ENCODE assay signal across 25 cellular contexts in the genomic region with DNA sequence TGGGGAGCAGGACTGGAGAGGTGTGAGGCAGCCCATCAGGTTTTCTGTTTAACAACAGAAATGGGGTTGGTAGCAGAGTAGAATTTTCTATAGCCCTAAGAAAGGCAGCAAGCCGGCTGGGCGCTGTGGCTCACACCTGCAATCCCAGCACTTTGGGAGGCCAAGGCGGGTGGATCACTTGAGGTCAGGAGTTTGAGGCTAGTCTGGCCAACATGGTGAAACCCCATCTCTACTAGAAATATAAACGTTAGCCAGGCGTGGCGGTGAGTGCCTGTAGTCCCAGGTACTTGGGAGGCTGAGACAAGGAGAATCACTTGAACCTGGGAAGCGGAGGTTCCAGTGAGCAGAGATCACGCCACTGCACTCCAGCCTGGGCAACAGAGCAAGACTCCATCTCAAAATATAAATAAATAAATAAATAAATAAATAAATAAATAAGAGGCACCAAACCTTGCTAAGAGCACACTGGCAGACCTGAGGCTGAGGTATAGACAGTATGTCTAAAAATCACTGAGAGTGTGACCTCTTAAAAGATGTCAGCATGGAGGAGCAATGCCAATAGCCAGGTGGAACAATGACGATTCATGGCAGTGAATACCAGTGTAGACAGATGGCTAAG.
DNase-seq lines count a peak whose midpoint lies in the region; ATAC-seq, FAIRE-seq and TF ChIP-seq lines count a peak whose summit lies in the region.
"Had no signal": no experiment of that assay in that cellular context is flagged by ENCODE, and none has a peak within 500 bp of the region (broad histone marks: within the 10 kb centered on the region; RNA-seq: fewer than 3 reads in every experiment).

No MANE protein-coding gene starts in this region.

- H3K27ac ChIP-seq in GM23338 (ENCODE audit: low read depth) (no peak overlapping the region), IMR-90 (ENCODE audit: insufficient read depth, low read length) (no peak overlapping the region), pancreas (no peak overlapping the region), hepatocyte (no peak overlapping the region)
- H3K27ac ChIP-seq: BLaER1 treated with 17β-estradiol and CSF1 and Interleukin-3, amounts not matched to agents 10 nM and 100 nM; C4-2B had no signal

- H3K18ac ChIP-seq in IMR-90 (ENCODE audit: low read depth, low read length), result no peak overlapping the region

- no CpG with 5 or more reads among the region's 9 CpGs for WGBS in IMR-90 (ENCODE audit: extremely low coverage in 2 of 2, insufficient read length in 1 of 2), 2 experiments
- WGBS in pancreas, 2 donors, result 92 to 93% methylated on average over 9 of the region's 9 CpGs
- WGBS in hepatocyte (ENCODE audit: low lambda C conversion rate, missing lambda C conversion rate), result 95% methylated on average over 9 of the region's 9 CpGs

- no peak overlapping the region for H3K4me3 Mint-ChIP-seq in GM23338
- H3K4me3 Mint-ChIP-seq: B cell; CD4-positive, alpha-beta T cell; CD8-positive, alpha-beta T cell had no signal

- no peak overlapping the region for H2AK9ac ChIP-seq in IMR-90 (replicated peaks; ENCODE audit: low read depth, low read length, poor library complexity)

- no peak overlapping the region for H3K14ac ChIP-seq in IMR-90 (replicated peaks; ENCODE audit: low read depth, low read length)

- H2BK120ac ChIP-seq in IMR-90 (ENCODE audit: low read depth, low read length), result no peak overlapping the region

- no peak overlapping the region for H3K23ac ChIP-seq in IMR-90 (ENCODE audit: low read depth, low read length)

- no peak overlapping the region for H2BK15ac ChIP-seq in IMR-90 (ENCODE audit: low read depth, low read length)

- DNase-seq in GM23338 (ENCODE audit: low spot score), result no peak
- DNase-seq in IMR-90, result no peak
- DNase-seq in D341Med (ENCODE audit: low spot score), result no peak
- no peak for DNase-seq in pancreas
- DNase-seq in hepatocyte (ENCODE audit: low spot score), result no peak
- DNase-seq: 8988T; AML-193; Caco-2; Calu3; CD4-positive, alpha-beta T cell; CD8-positive, alpha-beta T cell; DMS 273 treated with DMSO at 0.1 percent for 48 hours; DMS153; DMS53; DMS79; DND-41; EL; GDM1 had no signal

- FAIRE-seq in pancreas (lab: Jason Lieb, UNC), result no peak
- FAIRE-seq: A204.1, GM12878, GM12892, GM18507 had no signal

- no peaks in the 10 kb centered on the region for H3K36me3 Mint-ChIP-seq in GM23338 (ENCODE audit: low read depth)
- H3K36me3 Mint-ChIP-seq: CD8-positive, alpha-beta T cell had no signal

- no peak overlapping the region for H3K4me3 ChIP-seq in GM23338
- H3K4me3 ChIP-seq in IMR-90 (ENCODE audit: insufficient read depth, low read depth, low read length), result no peak overlapping the region
- H3K4me3 ChIP-seq in pancreas, result no peak overlapping the region
- no peak overlapping the region for H3K4me3 ChIP-seq in hepatocyte
- H3K4me3 ChIP-seq: BLaER1 treated with 17β-estradiol and CSF1 and Interleukin-3, amounts not matched to agents 10 nM and 100 nM; GM12878 had no signal

- H3K27me3 Mint-ChIP-seq in GM23338 (ENCODE audit: insufficient read depth, low read depth, poor library complexity), result no peaks in the 10 kb centered on the region
- H3K27me3 Mint-ChIP-seq: B cell; CD4-positive, alpha-beta T cell had no signal

- no peak for TF ChIP-seq RAD21 in IMR-90 (IDR thresholded peaks at IDR 0.05; ENCODE audit: low read length)

- no peak overlapping the region for H3K9ac ChIP-seq in IMR-90 (ENCODE audit: low read depth, low read length)
- H3K9ac ChIP-seq: BLaER1 treated with 17β-estradiol and CSF1 and Interleukin-3, amounts not matched to agents 10 nM and 100 nM had no signal

- H3K27ac Mint-ChIP-seq in GM23338, result no peak overlapping the region
- H3K27ac Mint-ChIP-seq: B cell; CD4-positive, alpha-beta T cell; CD8-positive, alpha-beta T cell had no signal

- dilution Hi-C loops in IMR-90 (cut with HindIII; ENCODE audit: low sequenced_read_pairs, unreplicated experiment), result no loop called here

- no peak for TF ChIP-seq CTCF in GM23338 (conservative IDR thresholded peaks at IDR 0.05; ENCODE audit: low read depth in 2 of 2)
- TF ChIP-seq CTCF in IMR-90 (conservative IDR thresholded peaks at IDR 0.05; ENCODE audit: low read depth, low read length), result no peak
- no peak for TF ChIP-seq CTCF in pancreas (IDR thresholded peaks at IDR 0.05)
- TF ChIP-seq CTCF in hepatocyte (IDR thresholded peaks at IDR 0.05; ENCODE audit: poor library complexity), result no peak

- no peaks in the 10 kb centered on the region for H3K4me1 Mint-ChIP-seq in GM23338
- H3K4me1 Mint-ChIP-seq: B cell had no signal

- no peak overlapping the region for H3K56ac ChIP-seq in IMR-90 (ENCODE audit: extremely low read depth, insufficient read depth, low read length)

- no TSS peak for BruUV-seq in IMR-90 (replicated peaks; lab: Mats Ljungman, UMichigan)

- H3K9me3 ChIP-seq in IMR-90 (ENCODE audit: control insufficient read depth, insufficient read depth, low read length), result no peaks in the 10 kb centered on the region
- no peaks in the 10 kb centered on the region for H3K9me3 ChIP-seq in pancreas
- no peaks in the 10 kb centered on the region for H3K9me3 ChIP-seq in hepatocyte (ENCODE audit: low read depth)
- H3K9me3 ChIP-seq: BLaER1 treated with 17β-estradiol and CSF1 and Interleukin-3, amounts not matched to agents 10 nM and 100 nM; Caco-2 had no signal

- H3K9me1 ChIP-seq in IMR-90 (ENCODE audit: insufficient read depth, low read length), result no peaks in the 10 kb centered on the region

- 0 out of 2 replicates have a peak overlapping the region, but pooled peaks have one; percentile 8 for H2AK5ac ChIP-seq in IMR-90 (ENCODE audit: low read depth, low read length)

- no peak overlapping the region for H3K4me2 ChIP-seq in GM23338
- no peak overlapping the region for H3K4me2 ChIP-seq in IMR-90 (ENCODE audit: low read depth, low read length)
- no peak overlapping the region for H3K4me2 ChIP-seq in hepatocyte
- H3K4me2 ChIP-seq: BLaER1 treated with 17β-estradiol and CSF1 and Interleukin-3, amounts not matched to agents 10 nM and 100 nM had no signal

- no peak overlapping the region for H4K91ac ChIP-seq in IMR-90 (ENCODE audit: insufficient read depth, low read depth, low read length)

- POLR2A ChIA-PET in IMR-90 (lab: Charles Lee; ENCODE audit: unreplicated experiment), result no interaction called here

- H4K5ac ChIP-seq in IMR-90 (ENCODE audit: low read depth, low read length), result no peak overlapping the region

- H2BK20ac ChIP-seq in IMR-90 (ENCODE audit: low read depth, low read length), result no peak overlapping the region

- 0 out of 2 replicates have a peak overlapping the region, but pooled peaks have one; percentile 49 for H2AFZ ChIP-seq in GM23338
- H2AFZ ChIP-seq in IMR-90 (replicated peaks; ENCODE audit: low read length, poor library complexity), result no peak overlapping the region
- H2AFZ ChIP-seq in hepatocyte, result no peak overlapping the region

- ATAC-seq in GM23338 (no peak), IMR-90 (ENCODE audit: low read depth) (no peak), pancreas (no peak)
- ATAC-seq: CD8-positive, alpha-beta T cell; GM12878 had no signal

- TF ChIP-seq POLR2A in IMR-90 (IDR thresholded peaks at IDR 0.05; ENCODE audit: low read depth, low read length), result no peak

- CTCF ChIA-PET in IMR-90 (lab: Yijun Ruan, JAX), result no interaction called here

- no peak overlapping the region for H2BK5ac ChIP-seq in IMR-90 (ENCODE audit: low read depth, low read length, poor library complexity, severe bottlenecking)

- H3K79me2 ChIP-seq in GM23338 (replicated peaks; ENCODE audit: insufficient read depth), result no peaks in the 10 kb centered on the region
- H3K79me2 ChIP-seq in hepatocyte, result no peaks in the 10 kb centered on the region

- no peak overlapping the region for H4K8ac ChIP-seq in IMR-90 (ENCODE audit: low read depth in 2 of 2, low read length in 2 of 2)

- H3K27me3 ChIP-seq in GM23338 (ENCODE audit: insufficient read depth) (no peaks in the 10 kb centered on the region), IMR-90 (ENCODE audit: control insufficient read depth, insufficient read depth, low read length) (no peaks in the 10 kb centered on the region), pancreas (no peaks in the 10 kb centered on the region), hepatocyte (no peaks in the 10 kb centered on the region)
- H3K27me3 ChIP-seq: BLaER1 treated with 17β-estradiol and CSF1 and Interleukin-3, amounts not matched to agents 10 nM and 100 nM had no signal

- H3K9me2 ChIP-seq in GM23338 (ENCODE audit: insufficient read depth) (0 out of 2 replicates have a peak, but pooled peaks cover 6% of the 10 kb centered on the region), hepatocyte (replicated peaks; ENCODE audit: insufficient read depth) (no peaks in the 10 kb centered on the region)

- intact Hi-C loops in IMR-90 (cut with micrococcal nuclease), result no loop called here
- intact Hi-C loops in pancreas (cut with DNase I), result no loop called here

- H3K36me3 ChIP-seq in GM23338 (ENCODE audit: insufficient read depth) (no peaks in the 10 kb centered on the region), IMR-90 (ENCODE audit: control insufficient read depth, insufficient read depth, low read length) (no peaks in the 10 kb centered on the region), pancreas (no peaks in the 10 kb centered on the region), hepatocyte (replicated peaks; ENCODE audit: insufficient read depth, low read depth) (no peaks in the 10 kb centered on the region)
- H3K36me3 ChIP-seq: BLaER1 treated with 17β-estradiol and CSF1 and Interleukin-3, amounts not matched to agents 10 nM and 100 nM had no signal

- H3K9me3 Mint-ChIP-seq in GM23338, result no peaks in the 10 kb centered on the region

- H3K4ac ChIP-seq in IMR-90 (ENCODE audit: low read depth, low read length), result no peak overlapping the region

- H3F3A ChIP-seq in GM23338 (replicated peaks; ENCODE audit: low read depth), result no peaks in the 10 kb centered on the region

- no peaks in the 10 kb centered on the region for H3K79me1 ChIP-seq in IMR-90 (ENCODE audit: low read depth in 1 of 2, low read length in 2 of 2)

- in situ Hi-C loops in IMR-90 (cut with MboI; ENCODE audit: low sequenced_read_pairs), result no loop called here

- H4K20me1 ChIP-seq in GM23338 (replicated peaks; ENCODE audit: insufficient read depth) (no peaks in the 10 kb centered on the region), IMR-90 (ENCODE audit: insufficient read depth, low read length) (no peaks in the 10 kb centered on the region), hepatocyte (ENCODE audit: insufficient read depth, poor library complexity, severe bottlenecking) (no peaks in the 10 kb centered on the region)
- H4K20me1 ChIP-seq: BLaER1 treated with 17β-estradiol and CSF1 and Interleukin-3, amounts not matched to agents 10 nM and 100 nM had no signal

- no peaks in the 10 kb centered on the region for H3K4me1 ChIP-seq in GM23338 (ENCODE audit: insufficient read depth)
- H3K4me1 ChIP-seq in IMR-90 (ENCODE audit: control insufficient read depth, insufficient read depth, low read length), result no peaks in the 10 kb centered on the region
- no peaks in the 10 kb centered on the region for H3K4me1 ChIP-seq in pancreas
- no peaks in the 10 kb centered on the region for H3K4me1 ChIP-seq in hepatocyte (ENCODE audit: insufficient read depth)
- H3K4me1 ChIP-seq: BLaER1 treated with 17β-estradiol and CSF1 and Interleukin-3, amounts not matched to agents 10 nM and 100 nM; Caco-2 had no signal

TF ChIP-seq in GM23338, 12 proteins besides CTCF, POLR2A, EP300 and RAD21 (continues in another document):
- TF ChIP-seq ZNF331 (CRISPR knock-in tag; IDR thresholded peaks at IDR 0.05; ENCODE audit: low read depth) (no peak), ZNF114 (CRISPR knock-in tag; IDR thresholded peaks at IDR 0.05) (no peak)

TF ChIP-seq in IMR-90, 13 proteins besides CTCF, POLR2A, EP300 and RAD21 (continues in another document):
- no peak for TF ChIP-seq RCOR1 (IDR thresholded peaks at IDR 0.05; ENCODE audit: insufficient replicate concordance, low read length)
